ENCODE assay signal across 24 cellular contexts in the genomic region with DNA sequence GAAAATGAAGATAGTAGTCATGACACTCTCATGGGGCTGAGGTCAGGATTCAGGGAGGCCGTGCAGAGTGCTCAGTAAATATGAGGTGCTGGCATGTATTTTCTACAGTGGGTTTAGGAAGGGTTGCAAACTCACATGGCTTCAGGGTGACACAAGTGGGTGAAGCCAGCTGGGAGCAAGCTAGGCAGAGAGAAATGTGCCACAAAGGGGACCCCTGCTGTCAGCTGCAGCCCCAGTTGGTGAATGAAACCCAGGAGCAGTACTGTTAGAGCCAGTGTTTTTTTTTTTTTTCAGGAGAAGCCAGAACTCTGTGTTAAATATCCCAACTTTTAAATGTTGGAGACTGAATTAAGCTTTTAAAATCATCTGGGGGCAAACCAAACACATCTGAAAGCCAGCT.
"Had no signal": no experiment of that assay in that cellular context is flagged by ENCODE, and none has a peak within 500 bp of the region (broad histone marks: within the 10 kb centered on the region; RNA-seq: fewer than 3 reads in every experiment).

No MANE protein-coding gene starts in this region.

- ATAC-seq: activated CD4-positive, alpha-beta T cell treated with anti-CD3 and anti-CD28 coated beads for 36 hours; activated CD8-positive, alpha-beta memory T cell treated with anti-CD3 and anti-CD28 coated beads, Interleukin-2, amount 10 ng/mL, durations not matched to agents 7 days and 5 days; activated CD8-positive, alpha-beta T cell treated with anti-CD3 and anti-CD28 coated beads, Interleukin-2, amount 10 ng/mL, durations not matched to agents 7 days and 5 days; effector memory CD8-positive, alpha-beta T cell; left colon had no signal

- H3K27me3 ChIP-seq: ascending aorta, cardiac muscle cell, colonic mucosa, right atrium auricular region, testis, transverse colon had no signal

- DNase-seq: activated CD4-positive, alpha-beta T cell treated with anti-CD3 and anti-CD28 coated beads for 36 hours; activated CD4-positive, CD25-positive, alpha-beta regulatory T cell; activated CD8-positive, alpha-beta memory T cell treated with anti-CD3 and anti-CD28 coated beads, Interleukin-2, amount 10 ng/mL, durations not matched to agents 7 days and 5 days; activated CD8-positive, alpha-beta T cell treated with anti-CD3 and anti-CD28 coated beads, Interleukin-2, amount 10 ng/mL, durations not matched to agents 7 days and 5 days; activated T-cell treated with anti-CD3 and anti-CD28 coated beads, Interleukin-2, amount 50 U/mL, for 48 hours; cerebellar nuclear complex; colonic mucosa; effector memory CD8-positive, alpha-beta T cell; erythroblast; foreskin fibroblast; kidney; left colon; mammary epithelial cell; naive B cell; nephron progenitor cell; stimulated activated CD4-positive, alpha-beta T cell treated with anti-CD3 and anti-CD28 coated beads, Interleukin-15, amount 100 ng/mL, for 24 hours; stimulated activated CD4-positive, alpha-beta T cell treated with anti-CD3 and anti-CD28 coated beads, Interleukin-2, amount 100 ng/mL, for 24 hours; stimulated activated naive CD4-positive, alpha-beta T cell treated with Interleukin-2 at 50 U/mL for 16 hours; testis; transverse colon had no signal

- H3K4me1 ChIP-seq: ascending aorta, colonic mucosa, parathyroid adenoma, right atrium auricular region, testis, transverse colon had no signal

- H3K4me3 ChIP-seq: ascending aorta, cardiac muscle cell, colonic mucosa, right atrium auricular region, testis, transverse colon had no signal

- H3K36me3 ChIP-seq: ascending aorta, cardiac muscle cell, colonic mucosa, right atrium auricular region, transverse colon had no signal

- H3K27ac ChIP-seq: ascending aorta, cardiac muscle cell, colonic mucosa, parathyroid adenoma, right atrium auricular region, testis, transverse colon had no signal

- H3K9me3 ChIP-seq: ascending aorta, colonic mucosa, right atrium auricular region, testis, transverse colon had no signal
